In the genomic region with DNA sequence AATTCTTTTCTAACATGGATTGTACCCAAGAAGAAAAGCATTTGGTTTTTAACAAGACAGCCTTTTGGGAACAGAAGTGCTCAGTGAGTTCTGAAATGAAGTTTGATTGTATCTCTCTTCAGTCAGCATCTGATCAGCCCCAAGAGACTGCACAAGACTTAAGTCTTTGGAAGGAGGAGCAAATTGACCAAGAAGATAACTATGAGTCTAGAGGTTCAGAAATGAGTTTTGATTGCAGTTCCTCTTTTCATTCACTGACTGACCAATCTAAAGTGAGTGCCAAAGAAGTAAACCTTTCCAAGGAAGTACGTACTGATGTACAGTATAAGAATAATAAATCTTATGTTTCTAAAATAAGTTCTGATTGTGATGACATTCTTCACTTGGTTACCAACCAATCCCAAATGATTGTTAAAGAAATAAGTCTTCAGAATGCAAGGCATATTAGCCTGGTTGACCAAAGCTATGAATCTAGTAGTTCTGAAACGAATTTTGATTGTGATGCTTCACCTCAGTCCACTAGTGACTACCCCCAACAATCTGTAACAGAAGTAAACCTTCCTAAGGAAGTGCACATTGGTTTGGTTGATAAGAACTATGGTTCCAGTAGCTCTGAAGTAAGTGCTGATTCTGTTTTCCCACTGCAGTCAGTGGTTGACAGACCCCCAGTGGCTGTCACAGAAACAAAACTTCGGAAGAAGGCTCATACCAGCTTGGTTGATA, we compare ENCODE assay signal across 19 cellular contexts. TPM values are rescaled to one million over a fixed set of nuclear protein-coding genes. Genes with fewer than 3 reads are reported as not detected.
DNase-seq lines count a peak whose midpoint lies in the region; ATAC-seq, FAIRE-seq and TF ChIP-seq lines count a peak whose summit lies in the region.
"Had no signal": no experiment of that assay in that cellular context is flagged by ENCODE, and none has a peak within 500 bp of the region (broad histone marks: within the 10 kb centered on the region; RNA-seq: fewer than 3 reads in every experiment).

No MANE protein-coding gene starts in this region.

- no peak for FAIRE-seq in GM12891 (lab: Jason Lieb, UNC)
- FAIRE-seq: bronchial epithelial cell had no signal

- no peak for TF ChIP-seq POLR2A in GM12891 (IDR thresholded peaks at IDR 0.05; ENCODE audit: low read depth, low read length)

- ATAC-seq in GM19351 (IDR thresholded peaks at IDR 0.05; ENCODE audit: unreplicated experiment) (peak; percentile 99), HG02759 (IDR thresholded peaks at IDR 0.05; ENCODE audit: unreplicated experiment) (peak; percentile 71), HG03432 (IDR thresholded peaks at IDR 0.05; ENCODE audit: unreplicated experiment) (peak; percentile 90)
- ATAC-seq: heart right ventricle; stimulated activated naive CD8-positive, alpha-beta T cell treated with anti-CD3 and anti-CD28 coated beads, Interleukin-15, Interleukin-2, amounts not matched to agents 100 U/mL and 50 U/mL, for 24 hours had no signal

- DNase-seq in GM12891 (ENCODE audit: insufficient read length, low spot score) (no peak), T-helper 2 cell (no peak), epidermal melanocyte (ENCODE audit: insufficient read length, low spot score) (no peak), NAMALWA (ENCODE audit: low spot score) (no peak)
- DNase-seq in stimulated activated CD4-positive, alpha-beta T cell treated with anti-CD3 and anti-CD28 coated beads, Interleukin-4, amount 100 ng/mL, for 24 hours, result no peak
- DNase-seq: activated CD4-positive, alpha-beta T cell treated with anti-CD3 and anti-CD28 coated beads, Interleukin-2, amount 10 ng/mL, durations not matched to agents 24 days and 14 days; activated T-cell treated with anti-CD3 and anti-CD28 coated beads for 4 hours; CD4-positive, CD25-positive, alpha-beta regulatory T cell; DMS79 treated with DMSO at 0.1 percent for 48 hours; heart right ventricle; islet precursor cell; mesenchymal stem cell; NCI-H1694 treated with DMSO at 0.1 percent for 48 hours; NCI-H510A treated with DMSO at 0.1 percent for 48 hours; stimulated activated naive CD8-positive, alpha-beta T cell treated with anti-CD3 and anti-CD28 coated beads, Interleukin-15, Interleukin-2, amounts not matched to agents 100 U/mL and 50 U/mL, for 24 hours had no signal

TF ChIP-seq in GM12891, 5 proteins besides CTCF, POLR2A, EP300 and RAD21:
- no peak for TF ChIP-seq POLR2AphosphoS5 (IDR thresholded peaks at IDR 0.05; ENCODE audit: low read depth, low read length)
- TF ChIP-seq SPI1 (IDR thresholded peaks at IDR 0.05; ENCODE audit: low read depth, low read length), result peak; percentile 94

RNA-seq across cellular contexts. Expression of a gene that starts 31.2 kb away (rescaled TPM):
- polyA plus RNA-seq in GM12891 (2012; ENCODE audit: low read depth, missing spikeins), result 4.7 TPM
